ENCODE assay signal across 15 cellular contexts in genomic region chr2:120105360-120105759, GRCh38.
A peak's percentile ranks its signal among the peaks of the same experiment; 100 is the strongest.
DNase-seq lines count a peak whose midpoint lies in the region; ATAC-seq and TF ChIP-seq lines count a peak whose summit lies in the region.
"Had no signal": no experiment of that assay in that cellular context is flagged by ENCODE, and none has a peak within 500 bp of the region (broad histone marks: within the 10 kb centered on the region; RNA-seq: fewer than 3 reads in every experiment).

No MANE protein-coding gene starts in this region.

- DNase-seq in choroid plexus epithelial cell (ENCODE audit: low read depth): peak; percentile 5
- no peak for DNase-seq in A172 (ENCODE audit: low spot score)
- no peak for DNase-seq in H7
- no peak for DNase-seq in germinal center (ENCODE audit: low spot score)
- no peak for DNase-seq in inferior parietal cortex (ENCODE audit: extremely low spot score)
- DNase-seq: activated CD8-positive, alpha-beta memory T cell treated with anti-CD3 and anti-CD28 coated beads, Interleukin-2, amount 10 ng/mL, durations not matched to agents 7 days and 5 days; adrenal gland; glutamatergic neuron; NCI-H2029; uterus had no signal

- no peak for TF ChIP-seq CTCF in choroid plexus epithelial cell (conservative IDR thresholded peaks at IDR 0.05; ENCODE audit: low read depth, low read length)

- H3K27me3 ChIP-seq in H7 (ENCODE audit: control insufficient read depth, insufficient read depth, low read length): no peaks in the 10 kb centered on the region
- H3K27me3 ChIP-seq: adrenal gland, uterus had no signal

- H3K36me3 ChIP-seq in H7 (replicated peaks; ENCODE audit: control insufficient read depth, insufficient read depth, low read length): no peaks in the 10 kb centered on the region
- H3K36me3 ChIP-seq: adrenal gland, uterus had no signal

- ATAC-seq in GM18517 (IDR thresholded peaks at IDR 0.05; ENCODE audit: unreplicated experiment): peak; percentile 83
- ATAC-seq in GM21619 (IDR thresholded peaks at IDR 0.05; ENCODE audit: unreplicated experiment): peak; percentile 79
- peak; percentile 60 for ATAC-seq in HG03108 (IDR thresholded peaks at IDR 0.05; ENCODE audit: unreplicated experiment)
- ATAC-seq: activated CD8-positive, alpha-beta memory T cell treated with anti-CD3 and anti-CD28 coated beads, Interleukin-2, amount 10 ng/mL, durations not matched to agents 7 days and 5 days; HCT116; left lobe of liver had no signal

- H3K4me3 ChIP-seq in choroid plexus epithelial cell (ENCODE audit: low read depth, low read length): no peak overlapping the region
- H3K4me3 ChIP-seq in H7 (ENCODE audit: insufficient read depth, low read depth, low read length): no peak overlapping the region
- H3K4me3 ChIP-seq: adrenal gland, uterus had no signal
